Comparison of ENCODE assay signal across 22 cellular contexts in the genomic region with DNA sequence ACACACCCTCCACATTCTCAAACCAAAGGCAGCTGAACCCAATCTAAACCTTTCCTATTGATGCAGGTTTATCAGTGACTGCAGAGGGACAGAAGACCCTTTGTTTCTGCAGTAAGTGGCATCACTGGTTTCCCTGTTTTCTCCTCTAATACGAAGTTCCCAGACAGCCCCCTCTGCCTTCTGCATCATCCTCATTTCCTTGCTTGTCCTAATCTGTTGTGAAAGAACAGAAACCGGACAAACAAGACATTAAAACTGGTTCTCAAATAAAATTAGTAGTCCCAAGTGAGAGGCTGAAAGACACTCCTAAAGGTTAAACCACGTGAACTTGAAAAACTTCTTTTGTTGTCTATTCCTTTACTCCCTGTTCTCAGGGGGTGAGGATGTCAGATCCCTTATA. TPM values are rescaled to one million over a fixed set of nuclear protein-coding genes. Genes with fewer than 3 reads are reported as not detected.
"Had no signal": no experiment of that assay in that cellular context is flagged by ENCODE, and none has a peak within 500 bp of the region (broad histone marks: within the 10 kb centered on the region; RNA-seq: fewer than 3 reads in every experiment).

No MANE protein-coding gene starts in this region.

- H3K4me3 ChIP-seq: coronary artery, esophagus muscularis mucosa, gastroesophageal sphincter, left ventricle myocardium inferior, lower lobe of right lung, psoas muscle, spleen, testis, tibial nerve had no signal

- H3K36me3 Mint-ChIP-seq: memory B cell; mesothelial cell of epicardium; natural killer cell treated with Interleukin-12 subunit alpha and Interleukin-12 subunit beta and Interleukin-15 and Interleukin-18, amount 100 ng/mL, for 72 hours; stimulated activated memory B cell treated with anti-CD40 and anti-IgM and Interleukin-4, amounts not matched to agents 10 μg/mL and 1 μg/mL and 100 μg/mL, for 72 hours had no signal

- DNase-seq: effector CD4-positive, alpha-beta T cell; endodermal cell; glutamatergic neuron; left ventricle myocardium inferior; lower lobe of right lung; psoas muscle; retina; spleen; stimulated activated CD4-positive, alpha-beta T cell treated with anti-CD3 and anti-CD28 coated beads, Interleukin-15, amount 100 ng/mL, for 24 hours; stimulated activated CD4-positive, alpha-beta T cell treated with anti-CD3 and anti-CD28 coated beads, Interleukin-1b, Interleukin-23, amount 100 ng/mL, for 48 hours; stimulated activated CD4-positive, alpha-beta T cell treated with anti-CD3 and anti-CD28 coated beads, Interleukin-4, amount 100 ng/mL, for 24 hours; stimulated activated naive CD8-positive, alpha-beta T cell treated with anti-CD3 and anti-CD28 coated beads, Interleukin-15, amount 100 ng/mL, for 72 hours; testis had no signal

- H3K4me3 Mint-ChIP-seq: endodermal cell; memory B cell; mesothelial cell of epicardium; natural killer cell treated with Interleukin-12 subunit alpha and Interleukin-12 subunit beta and Interleukin-15 and Interleukin-18, amount 100 ng/mL, for 72 hours; stimulated activated memory B cell treated with anti-CD40 and anti-IgM and Interleukin-4, amounts not matched to agents 10 μg/mL and 1 μg/mL and 100 μg/mL, for 72 hours; stimulated activated naive CD8-positive, alpha-beta T cell treated with anti-CD3 and anti-CD28 coated beads, Interleukin-15, amount 100 ng/mL, for 72 hours had no signal

- H3K27ac Mint-ChIP-seq: endodermal cell; memory B cell; mesothelial cell of epicardium; natural killer cell treated with Interleukin-12 subunit alpha and Interleukin-12 subunit beta and Interleukin-15 and Interleukin-18, amount 100 ng/mL, for 72 hours; stimulated activated memory B cell treated with anti-CD40 and anti-IgM and Interleukin-4, amounts not matched to agents 10 μg/mL and 1 μg/mL and 100 μg/mL, for 72 hours; stimulated activated naive CD8-positive, alpha-beta T cell treated with anti-CD3 and anti-CD28 coated beads, Interleukin-15, amount 100 ng/mL, for 72 hours had no signal

- H3K27me3 Mint-ChIP-seq: stimulated activated memory B cell treated with anti-CD40 and anti-IgM and Interleukin-4, amounts not matched to agents 10 μg/mL and 1 μg/mL and 100 μg/mL, for 72 hours had no signal

- ATAC-seq: gastroesophageal sphincter; lower lobe of right lung; natural killer cell treated with Interleukin-12 subunit alpha and Interleukin-12 subunit beta and Interleukin-15 and Interleukin-18, amount 100 ng/mL, for 72 hours; psoas muscle; sciatic nerve; stimulated activated memory B cell treated with anti-CD40 and anti-IgM and Interleukin-4, amounts not matched to agents 10 μg/mL and 1 μg/mL and 100 μg/mL, for 72 hours; stimulated activated naive CD8-positive, alpha-beta T cell treated with anti-CD3 and anti-CD28 coated beads, Interleukin-15, amount 100 ng/mL, for 72 hours had no signal

- H3K4me1 Mint-ChIP-seq: endodermal cell, mesothelial cell of epicardium had no signal

- H3K9me3 Mint-ChIP-seq: endodermal cell; memory B cell; mesothelial cell of epicardium; natural killer cell treated with Interleukin-12 subunit alpha and Interleukin-12 subunit beta and Interleukin-15 and Interleukin-18, amount 100 ng/mL, for 72 hours; stimulated activated memory B cell treated with anti-CD40 and anti-IgM and Interleukin-4, amounts not matched to agents 10 μg/mL and 1 μg/mL and 100 μg/mL, for 72 hours; stimulated activated naive CD8-positive, alpha-beta T cell treated with anti-CD3 and anti-CD28 coated beads, Interleukin-15, amount 100 ng/mL, for 72 hours had no signal

RNA-seq across cellular contexts. Expression of gene ADRB1, which starts 10.1 kb away (rescaled TPM):
- total RNA-seq: endodermal cell had no signal
